Comparison of ENCODE assay signal across 13 cellular contexts in the genomic region with DNA sequence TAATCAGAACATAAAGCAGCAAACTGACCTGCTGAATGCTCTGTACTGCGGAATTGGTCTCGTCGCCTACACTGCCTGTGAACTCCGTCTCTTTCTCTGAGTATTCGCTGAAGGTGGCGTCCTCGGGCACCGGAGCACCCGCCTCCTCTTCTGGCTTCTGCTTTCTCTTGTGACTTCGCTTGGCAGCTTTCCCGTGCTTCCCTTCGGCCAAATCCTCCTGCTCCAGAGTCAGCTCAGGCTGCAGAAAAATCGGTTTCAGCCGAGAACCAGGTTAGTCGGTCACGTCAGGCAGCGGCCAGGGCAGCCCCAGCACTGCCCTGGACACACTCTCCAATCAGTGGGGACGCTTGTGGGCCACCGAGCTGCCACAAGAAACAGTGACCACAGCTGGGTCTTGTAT. TPM values are rescaled to one million over a fixed set of nuclear protein-coding genes. Genes with fewer than 3 reads are reported as not detected.
DNase-seq lines count a peak whose midpoint lies in the region; ATAC-seq and TF ChIP-seq lines count a peak whose summit lies in the region.
"Had no signal": no experiment of that assay in that cellular context is flagged by ENCODE, and none has a peak within 500 bp of the region (broad histone marks: within the 10 kb centered on the region; RNA-seq: fewer than 3 reads in every experiment).

No MANE protein-coding gene starts in this region.

- intact Hi-C loops in Right ventricle myocardium inferior (cut with DNase I) = no loop called here
- intact Hi-C loops in cardiac septum (cut with DNase I) = no loop called here

- H3K27ac ChIP-seq in WERI-Rb-1 = no peak overlapping the region

- H3K9me3 ChIP-seq in WERI-Rb-1 (ENCODE audit: severe bottlenecking) = no peaks in the 10 kb centered on the region

- peak; percentile 80 for DNase-seq in Right ventricle myocardium inferior (ENCODE audit: missing footprints)
- DNase-seq in cardiac septum (ENCODE audit: low spot score) = no peak
- peak; percentile 68 for DNase-seq in fibroblast of peridontal ligament (ENCODE audit: extremely low read depth)
- DNase-seq in occipital lobe (lab: John Stamatoyannopoulos, UW) = peak; percentile 44
- DNase-seq in WERI-Rb-1 = no peak
- DNase-seq in NCI-H1417 treated with DMSO at 0.1 percent for 48 hours (lab: John Stamatoyannopoulos, UW) = no peak
- DNase-seq: amniotic stem cell; mesendoderm; NCI-H1105 treated with DMSO at 0.1 percent for 48 hours; stimulated activated naive B cell treated with anti-CD40 and anti-IgM and Interleukin-4, amounts not matched to agents 10 μg/mL and 1 μg/mL and 100 μg/mL, for 72 hours; T-helper 2 cell had no signal

- no peaks in the 10 kb centered on the region for H3K27me3 ChIP-seq in WERI-Rb-1 (ENCODE audit: insufficient read depth, low read depth, severe bottlenecking)

- no peak for TF ChIP-seq CTCF in WERI-Rb-1 (IDR thresholded peaks at IDR 0.05; ENCODE audit: low read depth, low read length)

- peaks cover 55% of the 10 kb centered on the region for H3K36me3 ChIP-seq in WERI-Rb-1

- no peak overlapping the region for H3K4me3 ChIP-seq in WERI-Rb-1 (ENCODE audit: low read depth, low read length)

- ATAC-seq in Right ventricle myocardium inferior (peak; percentile 82), HG03025 (IDR thresholded peaks at IDR 0.05; ENCODE audit: low FRiP score, unreplicated experiment) (no peak), GM19455 (IDR thresholded peaks at IDR 0.05; ENCODE audit: unreplicated experiment) (no peak)
- ATAC-seq: stimulated activated naive B cell treated with anti-CD40 and anti-IgM and Interleukin-4, amounts not matched to agents 10 μg/mL and 1 μg/mL and 100 μg/mL, for 72 hours had no signal

RNA-seq across cellular contexts. Expression of gene RIPK4, which starts 35.8 kb away (rescaled TPM):
- total RNA-seq in Right ventricle myocardium inferior (0.08 TPM), cardiac septum (0.13 TPM), occipital lobe (0.47 TPM)

Comparison
In these comparisons a context has a peak if more than half of its experiments do, and no peak if none do; other contexts are left out.
1. DNase-seq: peak in Right ventricle myocardium inferior (single experiment), fibroblast of peridontal ligament (single experiment) and occipital lobe (single experiment); none in cardiac septum (single experiment), WERI-Rb-1 (single experiment) and NCI-H1417 treated with DMSO at 0.1 percent for 48 hours (single experiment).